In genomic region chr5:107329850-107330249, GRCh38 we compare ENCODE assay signal across 1 cellular context.
TF ChIP-seq lines count a peak whose summit lies in the region.

No MANE protein-coding gene starts in this region.

TF ChIP-seq in GM12878, 131 proteins besides CTCF, POLR2A, EP300 and RAD21 (continued from another document):
- TF ChIP-seq, protein P1, sequence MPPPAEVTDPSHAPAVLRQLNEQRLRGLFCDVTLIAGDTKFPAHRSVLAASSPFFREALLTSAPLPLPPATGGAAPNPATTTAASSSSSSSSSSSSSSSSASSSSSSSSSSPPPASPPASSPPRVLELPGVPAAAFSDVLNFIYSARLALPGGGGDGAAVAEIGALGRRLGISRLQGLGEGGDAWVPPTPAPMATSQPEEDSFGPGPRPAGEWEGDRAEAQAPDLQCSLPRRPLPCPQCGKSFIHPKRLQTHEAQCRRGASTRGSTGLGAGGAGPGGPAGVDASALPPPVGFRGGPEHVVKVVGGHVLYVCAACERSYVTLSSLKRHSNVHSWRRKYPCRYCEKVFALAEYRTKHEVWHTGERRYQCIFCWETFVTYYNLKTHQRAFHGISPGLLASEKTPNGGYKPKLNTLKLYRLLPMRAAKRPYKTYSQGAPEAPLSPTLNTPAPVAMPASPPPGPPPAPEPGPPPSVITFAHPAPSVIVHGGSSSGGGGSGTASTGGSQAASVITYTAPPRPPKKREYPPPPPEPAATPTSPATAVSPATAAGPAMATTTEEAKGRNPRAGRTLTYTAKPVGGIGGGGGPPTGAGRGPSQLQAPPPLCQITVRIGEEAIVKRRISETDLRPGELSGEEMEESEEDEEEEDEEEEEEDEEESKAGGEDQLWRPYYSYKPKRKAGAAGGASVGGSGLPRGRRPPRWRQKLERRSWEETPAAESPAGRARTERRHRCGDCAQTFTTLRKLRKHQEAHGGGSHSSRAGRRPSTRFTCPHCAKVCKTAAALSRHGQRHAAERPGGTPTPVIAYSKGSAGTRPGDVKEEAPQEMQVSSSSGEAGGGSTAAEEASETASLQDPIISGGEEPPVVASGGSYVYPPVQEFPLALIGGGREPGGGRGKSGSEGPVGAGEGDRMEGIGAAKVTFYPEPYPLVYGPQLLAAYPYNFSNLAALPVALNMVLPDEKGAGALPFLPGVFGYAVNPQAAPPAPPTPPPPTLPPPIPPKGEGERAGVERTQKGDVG (CRISPR knock-in tag; IDR thresholded peaks at IDR 0.05): no peak
- no peak for TF ChIP-seq EGR1 (IDR thresholded peaks at IDR 0.05; ENCODE audit: borderline replicate concordance in 1 of 2, low read depth in 2 of 2, low read length in 2 of 2)
- no peak for TF ChIP-seq SMAD1 (IDR thresholded peaks at IDR 0.05; ENCODE audit: low read depth, partially characterized antibody)
- TF ChIP-seq CHD4 (IDR thresholded peaks at IDR 0.05): no peak
- TF ChIP-seq, protein P2, sequence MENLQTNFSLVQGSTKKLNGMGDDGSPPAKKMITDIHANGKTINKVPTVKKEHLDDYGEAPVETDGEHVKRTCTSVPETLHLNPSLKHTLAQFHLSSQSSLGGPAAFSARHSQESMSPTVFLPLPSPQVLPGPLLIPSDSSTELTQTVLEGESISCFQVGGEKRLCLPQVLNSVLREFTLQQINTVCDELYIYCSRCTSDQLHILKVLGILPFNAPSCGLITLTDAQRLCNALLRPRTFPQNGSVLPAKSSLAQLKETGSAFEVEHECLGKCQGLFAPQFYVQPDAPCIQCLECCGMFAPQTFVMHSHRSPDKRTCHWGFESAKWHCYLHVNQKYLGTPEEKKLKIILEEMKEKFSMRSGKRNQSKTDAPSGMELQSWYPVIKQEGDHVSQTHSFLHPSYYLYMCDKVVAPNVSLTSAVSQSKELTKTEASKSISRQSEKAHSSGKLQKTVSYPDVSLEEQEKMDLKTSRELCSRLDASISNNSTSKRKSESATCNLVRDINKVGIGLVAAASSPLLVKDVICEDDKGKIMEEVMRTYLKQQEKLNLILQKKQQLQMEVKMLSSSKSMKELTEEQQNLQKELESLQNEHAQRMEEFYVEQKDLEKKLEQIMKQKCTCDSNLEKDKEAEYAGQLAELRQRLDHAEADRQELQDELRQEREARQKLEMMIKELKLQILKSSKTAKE (IDR thresholded peaks at IDR 0.05; ENCODE audit: low read depth, poor library complexity, severe bottlenecking): no peak
- TF ChIP-seq TCF7 (IDR thresholded peaks at IDR 0.05; ENCODE audit: borderline replicate concordance): no peak
- TF ChIP-seq MXI1 (IDR thresholded peaks at IDR 0.05; ENCODE audit: low read depth, low read length): no peak
- TF ChIP-seq, protein P3, sequence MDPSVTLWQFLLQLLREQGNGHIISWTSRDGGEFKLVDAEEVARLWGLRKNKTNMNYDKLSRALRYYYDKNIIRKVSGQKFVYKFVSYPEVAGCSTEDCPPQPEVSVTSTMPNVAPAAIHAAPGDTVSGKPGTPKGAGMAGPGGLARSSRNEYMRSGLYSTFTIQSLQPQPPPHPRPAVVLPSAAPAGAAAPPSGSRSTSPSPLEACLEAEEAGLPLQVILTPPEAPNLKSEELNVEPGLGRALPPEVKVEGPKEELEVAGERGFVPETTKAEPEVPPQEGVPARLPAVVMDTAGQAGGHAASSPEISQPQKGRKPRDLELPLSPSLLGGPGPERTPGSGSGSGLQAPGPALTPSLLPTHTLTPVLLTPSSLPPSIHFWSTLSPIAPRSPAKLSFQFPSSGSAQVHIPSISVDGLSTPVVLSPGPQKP (IDR thresholded peaks at IDR 0.05; ENCODE audit: low read depth, low read length): no peak
- peak; percentile 36; the same call in 1 of the 2 replicates for TF ChIP-seq ATF7 (IDR thresholded peaks at IDR 0.05; ENCODE audit: low read depth)
- TF ChIP-seq IRF3 (IDR thresholded peaks at IDR 0.05): no peak
- TF ChIP-seq FOXM1 (IDR thresholded peaks at IDR 0.05; ENCODE audit: low read depth, low read length): no peak
- TF ChIP-seq CEBPB (IDR thresholded peaks at IDR 0.05; ENCODE audit: borderline replicate concordance in 1 of 2, low read depth in 2 of 2, low read length in 2 of 2): no peak
- TF ChIP-seq MTA2 (IDR thresholded peaks at IDR 0.05; ENCODE audit: low read depth): peak; percentile 72
- TF ChIP-seq, protein P4, sequence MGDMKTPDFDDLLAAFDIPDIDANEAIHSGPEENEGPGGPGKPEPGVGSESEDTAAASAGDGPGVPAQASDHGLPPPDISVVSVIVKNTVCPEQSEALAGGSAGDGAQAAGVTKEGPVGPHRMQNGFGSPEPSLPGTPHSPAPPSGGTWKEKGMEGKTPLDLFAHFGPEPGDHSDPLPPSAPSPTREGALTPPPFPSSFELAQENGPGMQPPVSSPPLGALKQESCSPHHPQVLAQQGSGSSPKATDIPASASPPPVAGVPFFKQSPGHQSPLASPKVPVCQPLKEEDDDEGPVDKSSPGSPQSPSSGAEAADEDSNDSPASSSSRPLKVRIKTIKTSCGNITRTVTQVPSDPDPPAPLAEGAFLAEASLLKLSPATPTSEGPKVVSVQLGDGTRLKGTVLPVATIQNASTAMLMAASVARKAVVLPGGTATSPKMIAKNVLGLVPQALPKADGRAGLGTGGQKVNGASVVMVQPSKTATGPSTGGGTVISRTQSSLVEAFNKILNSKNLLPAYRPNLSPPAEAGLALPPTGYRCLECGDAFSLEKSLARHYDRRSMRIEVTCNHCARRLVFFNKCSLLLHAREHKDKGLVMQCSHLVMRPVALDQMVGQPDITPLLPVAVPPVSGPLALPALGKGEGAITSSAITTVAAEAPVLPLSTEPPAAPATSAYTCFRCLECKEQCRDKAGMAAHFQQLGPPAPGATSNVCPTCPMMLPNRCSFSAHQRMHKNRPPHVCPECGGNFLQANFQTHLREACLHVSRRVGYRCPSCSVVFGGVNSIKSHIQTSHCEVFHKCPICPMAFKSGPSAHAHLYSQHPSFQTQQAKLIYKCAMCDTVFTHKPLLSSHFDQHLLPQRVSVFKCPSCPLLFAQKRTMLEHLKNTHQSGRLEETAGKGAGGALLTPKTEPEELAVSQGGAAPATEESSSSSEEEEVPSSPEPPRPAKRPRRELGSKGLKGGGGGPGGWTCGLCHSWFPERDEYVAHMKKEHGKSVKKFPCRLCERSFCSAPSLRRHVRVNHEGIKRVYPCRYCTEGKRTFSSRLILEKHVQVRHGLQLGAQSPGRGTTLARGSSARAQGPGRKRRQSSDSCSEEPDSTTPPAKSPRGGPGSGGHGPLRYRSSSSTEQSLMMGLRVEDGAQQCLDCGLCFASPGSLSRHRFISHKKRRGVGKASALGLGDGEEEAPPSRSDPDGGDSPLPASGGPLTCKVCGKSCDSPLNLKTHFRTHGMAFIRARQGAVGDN (IDR thresholded peaks at IDR 0.05): no peak
- TF ChIP-seq KLF5 (IDR thresholded peaks at IDR 0.05; ENCODE audit: partially characterized antibody): no peak
- no peak for TF ChIP-seq NFYA (IDR thresholded peaks at IDR 0.05; ENCODE audit: borderline replicate concordance, low read depth, low read length)
- no peak for TF ChIP-seq IRF5 (IDR thresholded peaks at IDR 0.05; ENCODE audit: borderline replicate concordance)
- TF ChIP-seq MAX (IDR thresholded peaks at IDR 0.05; ENCODE audit: low read depth, low read length): no peak
- no peak for TF ChIP-seq PML (IDR thresholded peaks at IDR 0.05; ENCODE audit: low read length)
- TF ChIP-seq EZH2 (IDR thresholded peaks at IDR 0.05; ENCODE audit: borderline replicate concordance, control insufficient read depth, low read depth, low read length): no peak
- no peak for TF ChIP-seq JUNB (IDR thresholded peaks at IDR 0.05)
- no peak for TF ChIP-seq HDAC6 (IDR thresholded peaks at IDR 0.05; ENCODE audit: unreplicated experiment)
- peak; percentile 25 to 29; a peak in 2 of 4 replicates for TF ChIP-seq IKZF2 (IDR thresholded peaks at IDR 0.05)
- no peak for TF ChIP-seq NR2C1 (IDR thresholded peaks at IDR 0.05)
- TF ChIP-seq CBX3 (IDR thresholded peaks at IDR 0.05; ENCODE audit: borderline replicate concordance, low read depth): no peak
- TF ChIP-seq SRF (IDR thresholded peaks at IDR 0.05; ENCODE audit: low read depth in 2 of 2, low read length in 2 of 2): no peak
- no peak for TF ChIP-seq BACH1 (IDR thresholded peaks at IDR 0.05; ENCODE audit: borderline replicate concordance)
- TF ChIP-seq PAX8 (IDR thresholded peaks at IDR 0.05): no peak
- TF ChIP-seq ZNF207 (IDR thresholded peaks at IDR 0.05; ENCODE audit: borderline replicate concordance): no peak
- TF ChIP-seq ZNF24 (IDR thresholded peaks at IDR 0.05): 0 out of 2 replicates have a peak, but pooled peaks have one; percentile 14
- no peak for TF ChIP-seq POU2F2 (IDR thresholded peaks at IDR 0.05; ENCODE audit: borderline replicate concordance, low read depth, low read length)
- TF ChIP-seq SPI1 (IDR thresholded peaks at IDR 0.05; ENCODE audit: borderline replicate concordance, insufficient read depth, low read depth, low read length): peak; percentile 77
- no peak for TF ChIP-seq SUPT20H (IDR thresholded peaks at IDR 0.05; ENCODE audit: borderline replicate concordance, control insufficient read depth, low read depth, low read length)
- no peak for TF ChIP-seq ZNF217 (IDR thresholded peaks at IDR 0.05)
- TF ChIP-seq, protein P5, sequence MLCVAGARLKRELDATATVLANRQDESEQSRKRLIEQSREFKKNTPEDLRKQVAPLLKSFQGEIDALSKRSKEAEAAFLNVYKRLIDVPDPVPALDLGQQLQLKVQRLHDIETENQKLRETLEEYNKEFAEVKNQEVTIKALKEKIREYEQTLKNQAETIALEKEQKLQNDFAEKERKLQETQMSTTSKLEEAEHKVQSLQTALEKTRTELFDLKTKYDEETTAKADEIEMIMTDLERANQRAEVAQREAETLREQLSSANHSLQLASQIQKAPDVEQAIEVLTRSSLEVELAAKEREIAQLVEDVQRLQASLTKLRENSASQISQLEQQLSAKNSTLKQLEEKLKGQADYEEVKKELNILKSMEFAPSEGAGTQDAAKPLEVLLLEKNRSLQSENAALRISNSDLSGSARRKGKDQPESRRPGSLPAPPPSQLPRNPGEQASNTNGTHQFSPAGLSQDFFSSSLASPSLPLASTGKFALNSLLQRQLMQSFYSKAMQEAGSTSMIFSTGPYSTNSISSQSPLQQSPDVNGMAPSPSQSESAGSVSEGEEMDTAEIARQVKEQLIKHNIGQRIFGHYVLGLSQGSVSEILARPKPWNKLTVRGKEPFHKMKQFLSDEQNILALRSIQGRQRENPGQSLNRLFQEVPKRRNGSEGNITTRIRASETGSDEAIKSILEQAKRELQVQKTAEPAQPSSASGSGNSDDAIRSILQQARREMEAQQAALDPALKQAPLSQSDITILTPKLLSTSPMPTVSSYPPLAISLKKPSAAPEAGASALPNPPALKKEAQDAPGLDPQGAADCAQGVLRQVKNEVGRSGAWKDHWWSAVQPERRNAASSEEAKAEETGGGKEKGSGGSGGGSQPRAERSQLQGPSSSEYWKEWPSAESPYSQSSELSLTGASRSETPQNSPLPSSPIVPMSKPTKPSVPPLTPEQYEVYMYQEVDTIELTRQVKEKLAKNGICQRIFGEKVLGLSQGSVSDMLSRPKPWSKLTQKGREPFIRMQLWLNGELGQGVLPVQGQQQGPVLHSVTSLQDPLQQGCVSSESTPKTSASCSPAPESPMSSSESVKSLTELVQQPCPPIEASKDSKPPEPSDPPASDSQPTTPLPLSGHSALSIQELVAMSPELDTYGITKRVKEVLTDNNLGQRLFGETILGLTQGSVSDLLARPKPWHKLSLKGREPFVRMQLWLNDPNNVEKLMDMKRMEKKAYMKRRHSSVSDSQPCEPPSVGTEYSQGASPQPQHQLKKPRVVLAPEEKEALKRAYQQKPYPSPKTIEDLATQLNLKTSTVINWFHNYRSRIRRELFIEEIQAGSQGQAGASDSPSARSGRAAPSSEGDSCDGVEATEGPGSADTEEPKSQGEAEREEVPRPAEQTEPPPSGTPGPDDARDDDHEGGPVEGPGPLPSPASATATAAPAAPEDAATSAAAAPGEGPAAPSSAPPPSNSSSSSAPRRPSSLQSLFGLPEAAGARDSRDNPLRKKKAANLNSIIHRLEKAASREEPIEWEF (IDR thresholded peaks at IDR 0.05; ENCODE audit: insufficient replicate concordance, low read depth, low read length): peak; percentile 45
- no peak for TF ChIP-seq HDGF (IDR thresholded peaks at IDR 0.05)
- TF ChIP-seq SREBF1 (IDR thresholded peaks at IDR 0.05; ENCODE audit: low read length): no peak
- no peak for TF ChIP-seq SMARCA5 (IDR thresholded peaks at IDR 0.05)
- no peak for TF ChIP-seq CBFB (IDR thresholded peaks at IDR 0.05; ENCODE audit: low read depth)
- no peak for TF ChIP-seq STAT1 (conservative IDR thresholded peaks at IDR 0.05)
TF ChIP-seq in GM12878: peak in this region for 6.
